In the genomic region with DNA sequence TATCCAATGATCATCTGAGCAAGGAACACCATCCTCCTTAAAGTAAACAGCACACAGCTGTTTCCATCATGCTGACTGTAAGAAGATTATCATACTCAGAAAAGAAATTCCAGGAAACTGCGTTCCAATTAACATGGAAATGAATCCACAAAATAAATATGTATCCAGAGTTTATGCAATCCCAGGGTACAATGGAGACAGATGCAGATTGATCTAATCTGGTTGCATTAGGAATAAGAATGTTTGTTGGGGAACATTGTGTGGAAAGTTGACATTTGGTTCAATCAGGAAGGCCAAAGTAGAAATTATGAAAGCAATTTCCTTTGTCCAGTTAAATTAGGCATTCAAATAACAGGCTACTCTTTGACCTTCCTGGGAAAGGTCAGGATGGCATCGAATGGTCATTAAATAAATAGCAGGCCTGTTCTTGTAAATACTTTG, we compare ENCODE assay signal across 14 cellular contexts.
DNase-seq lines count a peak whose midpoint lies in the region; ATAC-seq, FAIRE-seq and TF ChIP-seq lines count a peak whose summit lies in the region.
"Had no signal": no experiment of that assay in that cellular context is flagged by ENCODE, and none has a peak within 500 bp of the region (broad histone marks: within the 10 kb centered on the region; RNA-seq: fewer than 3 reads in every experiment).

No MANE protein-coding gene starts in this region.

- no peaks in the 10 kb centered on the region for H4K20me1 ChIP-seq in K562 (replicated peaks; ENCODE audit: control insufficient read depth, insufficient read depth, low read length)

- intact Hi-C loops in K562 (cut with micrococcal nuclease), result no loop called here
- intact Hi-C loops in lower lobe of right lung (cut with DNase I), result no loop called here
- intact Hi-C loops in gastrocnemius medialis (cut with DNase I; ENCODE audit: low total_unique reads), result no loop called here

- peak overlapping the region; percentile 14; the same call in 1 of the 2 replicates for H3K4me2 ChIP-seq in K562 (ENCODE audit: insufficient read depth, low read length)

- peaks cover under 1% of the 10 kb centered on the region for H3K36me3 Mint-ChIP-seq in IgD-negative memory B cell
- no peaks in the 10 kb centered on the region for H3K36me3 Mint-ChIP-seq in osteocyte (ENCODE audit: unreplicated experiment)

- H3K27ac Mint-ChIP-seq in IgD-negative memory B cell, result peak overlapping the region; percentile 54 to 92 (median 91)
- H3K27ac Mint-ChIP-seq in osteocyte (ENCODE audit: unreplicated experiment), result no peak overlapping the region

- H3K4me1 Mint-ChIP-seq in IgD-negative memory B cell (peaks cover 53 to 64% (median 54%) of the 10 kb centered on the region in 3 donors), osteocyte (ENCODE audit: unreplicated experiment) (peaks cover 15% of the 10 kb centered on the region)

- no peaks in the 10 kb centered on the region for H3K27me3 Mint-ChIP-seq in IgD-negative memory B cell
- no peaks in the 10 kb centered on the region for H3K27me3 Mint-ChIP-seq in osteocyte (ENCODE audit: unreplicated experiment)

- H3K4me3 ChIP-seq in K562, result no peak overlapping the region
- no peak overlapping the region for H3K4me3 ChIP-seq in lower lobe of right lung
- H3K4me3 ChIP-seq in gastrocnemius medialis, result peak overlapping the region in 1 of 4 donors; percentile 11
- H3K4me3 ChIP-seq: ovary had no signal

- H3K4me3 Mint-ChIP-seq in IgD-negative memory B cell, result peak overlapping the region in 3 of 4 donors; percentile 10 to 81 (median 75)
- no peak overlapping the region for H3K4me3 Mint-ChIP-seq in osteocyte (ENCODE audit: unreplicated experiment)

- CTCF ChIA-PET in K562 (lab: Yijun Ruan, JAX; ENCODE audit: low intra/inter-chr PET ratio), result no interaction called here

- in situ Hi-C loops in K562 (cut with MboI), result no loop called here
- in situ Hi-C loops in gastrocnemius medialis (cut with MboI; ENCODE audit: low sequenced_read_pairs in 4 of 4), result no loop called here

- peaks cover 0 to 7% of the 10 kb centered on the region in 2 experiments; a peak in 2 of 5 replicates for H3K4me1 ChIP-seq in K562 (replicated peaks in 1 of 2; ENCODE audit: control insufficient read depth in 2 of 2, insufficient read depth in 2 of 2, low read length in 2 of 2)
- peaks cover 16% of the 10 kb centered on the region for H3K4me1 ChIP-seq in lower lobe of right lung
- no peaks in the 10 kb centered on the region for H3K4me1 ChIP-seq in gastrocnemius medialis
- H3K4me1 ChIP-seq: Peyer's patch had no signal

- TF ChIP-seq POLR2A in K562 (conservative IDR thresholded peaks at IDR 0.05) (no peak), gastrocnemius medialis (IDR thresholded peaks at IDR 0.05) (no peak)

- TF ChIP-seq EP300 in K562 (IDR thresholded peaks at IDR 0.05; ENCODE audit: low read length), result peak; percentile 66

- no TSS peak for BruUV-seq in K562 (replicated peaks; lab: Mats Ljungman, UMichigan)

- H3K36me3 ChIP-seq in K562 (ENCODE audit: control insufficient read depth, insufficient read depth, low read length), result no peaks in the 10 kb centered on the region
- H3K36me3 ChIP-seq in lower lobe of right lung, result no peaks in the 10 kb centered on the region
- H3K36me3 ChIP-seq in gastrocnemius medialis, result no peaks in the 10 kb centered on the region
- H3K36me3 ChIP-seq: left lung, ovary, Peyer's patch had no signal

- POLR2A ChIA-PET in K562 (lab: Yijun Ruan, JAX), result no interaction called here

- H2AFZ ChIP-seq in K562 (ENCODE audit: low read depth, low read length), result peak overlapping the region; percentile 72

- ATAC-seq in K562 (no peak), lower lobe of right lung (peak in 1 of 2 donors; percentile 46), gastrocnemius medialis (no peak)
- ATAC-seq: left lung; stimulated activated naive CD8-positive, alpha-beta T cell treated with anti-CD3 and anti-CD28 coated beads, Interleukin-15, Interleukin-2, amounts not matched to agents 100 U/mL and 50 U/mL, for 24 hours had no signal

- H3K9me3 Mint-ChIP-seq in IgD-negative memory B cell (peaks cover 0 to under 1% (median under 1%) of the 10 kb centered on the region in 3 donors), osteocyte (ENCODE audit: unreplicated experiment) (peaks cover 5% of the 10 kb centered on the region)

- FAIRE-seq in K562 (lab: Jason Lieb, UNC), result no peak

- no peaks in the 10 kb centered on the region for H3K9me1 ChIP-seq in K562 (ENCODE audit: control insufficient read depth, insufficient read depth, low read length)

- H3K9me3 ChIP-seq in K562 (replicated peaks; ENCODE audit: control insufficient read depth, insufficient read depth, low read depth, low read length), result no peaks in the 10 kb centered on the region; the same call in 1 of the 2 replicates
- no peaks in the 10 kb centered on the region for H3K9me3 ChIP-seq in lower lobe of right lung
- no peaks in the 10 kb centered on the region for H3K9me3 ChIP-seq in gastrocnemius medialis
- H3K9me3 ChIP-seq: left lung, ovary, Peyer's patch had no signal

- DNase-seq in AG09319 (ENCODE audit: extremely low read depth, low read depth) (peak; percentile 59), K562 (ENCODE audit: extremely low read depth in 1 of 4, low spot score in 3 of 4) (peak in 2 of 4 experiments; percentile 15 to 23), lower lobe of right lung (no peak), gastrocnemius medialis (no peak), osteocyte (ENCODE audit: extremely low spot score, unreplicated experiment) (no peak), inferior parietal cortex (ENCODE audit: extremely low spot score) (no peak), NCI-H226 (no peak)
- DNase-seq: activated CD8-positive, alpha-beta memory T cell treated with anti-CD3 and anti-CD28 coated beads, Interleukin-2, amount 50 U/mL, for 48 hours; Kasumi-1; left lung; ovary; stimulated activated naive CD8-positive, alpha-beta T cell treated with anti-CD3 and anti-CD28 coated beads, Interleukin-15, Interleukin-2, amounts not matched to agents 100 U/mL and 50 U/mL, for 24 hours had no signal

- TF ChIP-seq CTCF in AG09319 (IDR thresholded peaks at IDR 0.05; ENCODE audit: low read depth, low read length), result no peak
- no peak for TF ChIP-seq CTCF in K562 (IDR thresholded peaks at IDR 0.05 in 2 of 3, conservative IDR thresholded peaks at IDR 0.05 in 1 of 3; ENCODE audit: insufficient read depth in 2 of 3, low read depth in 1 of 3, low read length in 3 of 3)
- no peak for TF ChIP-seq CTCF in lower lobe of right lung (IDR thresholded peaks at IDR 0.05)
- no peak for TF ChIP-seq CTCF in gastrocnemius medialis (IDR thresholded peaks at IDR 0.05 in 4 of 5, conservative IDR thresholded peaks at IDR 0.05 in 1 of 5)
- TF ChIP-seq CTCF in osteocyte (IDR thresholded peaks at IDR 0.05), result no peak

- H3K9ac ChIP-seq in K562 (ENCODE audit: insufficient read depth in 1 of 2, low read depth in 2 of 2, low read length in 2 of 2), result no peak overlapping the region

- no peak for TF ChIP-seq RAD21 in K562 (CRISPR knock-in tag; conservative IDR thresholded peaks at IDR 0.05 in 1 of 2, IDR thresholded peaks at IDR 0.05 in 1 of 2)

- H3K27me3 ChIP-seq in K562 (ENCODE audit: control insufficient read depth in 2 of 2, insufficient read depth in 2 of 2, low read length in 2 of 2) (no peaks in the 10 kb centered on the region), lower lobe of right lung (ENCODE audit: low read depth) (no peaks in the 10 kb centered on the region), gastrocnemius medialis (no peaks in the 10 kb centered on the region)
- H3K27me3 ChIP-seq: left lung, ovary, Peyer's patch had no signal

- WGBS in K562 (ENCODE audit: insufficient coverage, low coverage, missing lambda C conversion rate), result 5% methylated on average over 2 of the region's 2 CpGs

- no peaks in the 10 kb centered on the region for H3K79me2 ChIP-seq in K562 (ENCODE audit: control insufficient read depth, insufficient read depth, low read length)

- H3K27ac ChIP-seq in K562 (ENCODE audit: extremely low read depth, low read depth, low read length) (no peak overlapping the region), lower lobe of right lung (peak overlapping the region; percentile 61), gastrocnemius medialis (peak overlapping the region in 1 of 4 donors; percentile 42)
- H3K27ac ChIP-seq: ovary had no signal

TF ChIP-seq in K562, 482 proteins besides CTCF, POLR2A, EP300 and RAD21 (continues in another document):
- TF ChIP-seq, protein P1, sequence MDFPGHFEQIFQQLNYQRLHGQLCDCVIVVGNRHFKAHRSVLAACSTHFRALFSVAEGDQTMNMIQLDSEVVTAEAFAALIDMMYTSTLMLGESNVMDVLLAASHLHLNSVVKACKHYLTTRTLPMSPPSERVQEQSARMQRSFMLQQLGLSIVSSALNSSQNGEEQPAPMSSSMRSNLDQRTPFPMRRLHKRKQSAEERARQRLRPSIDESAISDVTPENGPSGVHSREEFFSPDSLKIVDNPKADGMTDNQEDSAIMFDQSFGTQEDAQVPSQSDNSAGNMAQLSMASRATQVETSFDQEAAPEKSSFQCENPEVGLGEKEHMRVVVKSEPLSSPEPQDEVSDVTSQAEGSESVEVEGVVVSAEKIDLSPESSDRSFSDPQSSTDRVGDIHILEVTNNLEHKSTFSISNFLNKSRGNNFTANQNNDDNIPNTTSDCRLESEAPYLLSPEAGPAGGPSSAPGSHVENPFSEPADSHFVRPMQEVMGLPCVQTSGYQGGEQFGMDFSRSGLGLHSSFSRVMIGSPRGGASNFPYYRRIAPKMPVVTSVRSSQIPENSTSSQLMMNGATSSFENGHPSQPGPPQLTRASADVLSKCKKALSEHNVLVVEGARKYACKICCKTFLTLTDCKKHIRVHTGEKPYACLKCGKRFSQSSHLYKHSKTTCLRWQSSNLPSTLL (IDR thresholded peaks at IDR 0.05), result no peak
- TF ChIP-seq ARID1B (IDR thresholded peaks at IDR 0.05), result peak; percentile 48
